In genomic region chr7:125847706-125848105, GRCh38 we compare ENCODE assay signal across 1 cellular context.
TF ChIP-seq lines count a peak whose summit lies in the region.

No MANE protein-coding gene starts in this region.

TF ChIP-seq in GM23338, 12 proteins besides CTCF, POLR2A, EP300 and RAD21:
- TF ChIP-seq ZNF462 (CRISPR knock-in tag; IDR thresholded peaks at IDR 0.05), result no peak
